Comparison of ENCODE assay signal across 23 cellular contexts in genomic region chr5:181134259-181134658, GRCh38. TPM values are rescaled to one million over a fixed set of nuclear protein-coding genes. Genes with fewer than 3 reads are reported as not detected.
"Had no signal": no experiment of that assay in that cellular context is flagged by ENCODE, and none has a peak within 500 bp of the region (broad histone marks: within the 10 kb centered on the region; RNA-seq: fewer than 3 reads in every experiment).

No MANE protein-coding gene starts in this region.

- H3K27ac ChIP-seq: body of pancreas, SK-N-MC had no signal

- ATAC-seq: activated CD8-positive, alpha-beta memory T cell treated with anti-CD3 and anti-CD28 coated beads, Interleukin-2, amount 10 ng/mL, durations not matched to agents 7 days and 5 days; body of pancreas; WTC11 had no signal

- H3K36me3 ChIP-seq: MG63 had no signal

- DNase-seq: activated CD4-positive, alpha-beta T cell treated with anti-CD3 and anti-CD28 coated beads for 1 hour; activated CD4-positive, alpha-beta T cell treated with anti-CD3 and anti-CD28 coated beads, Interleukin-2, amount 10 ng/mL, durations not matched to agents 24 days and 14 days; activated CD4-positive, alpha-beta T cell treated with anti-CD3 and anti-CD28 coated beads, Interleukin-2, amount 50 U/mL, for 48 hours; activated CD8-positive, alpha-beta memory T cell treated with anti-CD3 and anti-CD28 coated beads, Interleukin-2, amount 10 ng/mL, durations not matched to agents 7 days and 5 days; activated effector memory CD4-positive, alpha-beta T cell treated with Interleukin-2 at 50 U/mL for 16 hours; activated naive CD4-positive, alpha-beta T cell; activated T-cell treated with anti-CD3 and anti-CD28 coated beads, Interleukin-2, amount 50 U/mL, for 24 hours; KBM-7; NCI-H1105; NCI-H1436; NCI-H1694 treated with DMSO at 0.1 percent for 48 hours; NCI-H2029 treated with DMSO at 0.1 percent for 48 hours; NCI-H345; NCI-H510A; SIG-M5 had no signal

- H3K9me3 ChIP-seq: body of pancreas had no signal

- H3K4me1 ChIP-seq: body of pancreas had no signal

- H3K4me3 ChIP-seq: body of pancreas, MG63, SK-N-MC had no signal

- H3K27me3 ChIP-seq: body of pancreas had no signal

RNA-seq across cellular contexts. Expression of gene OR2V1, which starts 3.3 kb away (rescaled TPM):
- total RNA-seq: activated CD4-positive, alpha-beta T cell treated with anti-CD3 and anti-CD28 coated beads, Interleukin-2, amount 10 ng/mL, durations not matched to agents 24 days and 14 days; activated CD8-positive, alpha-beta memory T cell treated with anti-CD3 and anti-CD28 coated beads, Interleukin-2, amount 10 ng/mL, durations not matched to agents 7 days and 5 days; activated T-helper 1 cell treated with anti-CD3 and anti-CD28 coated beads, Interleukin-12 subunit alpha, Interleukin-12 subunit beta, Interleukin-2, Interleukin-4 antibody, amounts not matched to agents 30 ng/mL and 10 ng/mL and 1 ng/mL, durations not matched to agents 14 hours and 24 hours and 36 hours; aorta; body of pancreas; LHCN-M2; RPMI7951; WTC11 had no signal
- polyA plus RNA-seq: aorta had no signal

RNA-seq across cellular contexts. Expression of gene OR2V2, which starts 13.1 kb away (rescaled TPM):
- total RNA-seq: activated CD4-positive, alpha-beta T cell treated with anti-CD3 and anti-CD28 coated beads, Interleukin-2, amount 10 ng/mL, durations not matched to agents 24 days and 14 days; activated CD8-positive, alpha-beta memory T cell treated with anti-CD3 and anti-CD28 coated beads, Interleukin-2, amount 10 ng/mL, durations not matched to agents 7 days and 5 days; activated T-helper 1 cell treated with anti-CD3 and anti-CD28 coated beads, Interleukin-12 subunit alpha, Interleukin-12 subunit beta, Interleukin-2, Interleukin-4 antibody, amounts not matched to agents 30 ng/mL and 10 ng/mL and 1 ng/mL, durations not matched to agents 14 hours and 24 hours and 36 hours; aorta; body of pancreas; LHCN-M2; RPMI7951; WTC11 had no signal
- polyA plus RNA-seq: aorta had no signal
